13 cellular contexts compared by ENCODE assay signal in genomic region chr18:48954837-48955527, GRCh38. TPM values are rescaled to one million over a fixed set of nuclear protein-coding genes. Genes with fewer than 3 reads are reported as not detected.
DNase-seq lines count a peak whose midpoint lies in the region; ATAC-seq and TF ChIP-seq lines count a peak whose summit lies in the region.
"Had no signal": no experiment of that assay in that cellular context is flagged by ENCODE, and none has a peak within 500 bp of the region (broad histone marks: within the 10 kb centered on the region; RNA-seq: fewer than 3 reads in every experiment).

No MANE protein-coding gene starts in this region.

- no peak overlapping the region for H3K4me2 ChIP-seq in hepatocyte

- H3K27ac Mint-ChIP-seq in CD4-positive, CD25-positive, alpha-beta regulatory T cell = peak overlapping the region in 2 of 3 donors; percentile 13 to 60

- DNase-seq in CD4-positive, CD25-positive, alpha-beta regulatory T cell = no peak
- no peak for DNase-seq in adipocyte (ENCODE audit: low read depth)
- no peak for DNase-seq in hepatocyte (ENCODE audit: low spot score)
- peak in 1 of 2 donors; percentile 59 for DNase-seq in gastrocnemius medialis
- no peak for DNase-seq in NOMO-1 treated with dmso at 0.1 percent for 144 hours (lab: John Stamatoyannopoulos, UW; ENCODE audit: unreplicated experiment)
- no peak for DNase-seq in amniotic stem cell (lab: John Stamatoyannopoulos, UW)
- no peak for DNase-seq in activated CD4-positive, alpha-beta T cell treated with anti-CD3 and anti-CD28 coated beads for 48 hours
- DNase-seq: activated CD8-positive, alpha-beta memory T cell treated with anti-CD3 and anti-CD28 coated beads for 24 hours; BE2C; erythroblast; stimulated activated naive CD4-positive, alpha-beta T cell treated with Interleukin-2 at 50 U/mL for 16 hours had no signal

- H3K9ac ChIP-seq in adipocyte (ENCODE audit: low read length) = peak overlapping the region; percentile 75

- ATAC-seq in CD4-positive, CD25-positive, alpha-beta regulatory T cell (ENCODE audit: low read depth in 2 of 2) = no peak
- ATAC-seq in gastrocnemius medialis = no peak
- no peak for ATAC-seq in GM18861 (IDR thresholded peaks at IDR 0.05; ENCODE audit: unreplicated experiment)

- no peak for TF ChIP-seq POLR2A in gastrocnemius medialis (IDR thresholded peaks at IDR 0.05)

- peaks cover 11 to 37% (median 24%) of the 10 kb centered on the region in 4 donors for H3K4me1 Mint-ChIP-seq in CD4-positive, CD25-positive, alpha-beta regulatory T cell

- no peaks in the 10 kb centered on the region for H3K9me2 ChIP-seq in hepatocyte (replicated peaks; ENCODE audit: insufficient read depth)

- H3K9me3 ChIP-seq in CD4-positive, CD25-positive, alpha-beta regulatory T cell (ENCODE audit: control insufficient read depth in 2 of 2, low read length in 2 of 2) = no peaks in the 10 kb centered on the region
- H3K9me3 ChIP-seq in adipocyte (ENCODE audit: control insufficient read depth, low read length) (no peaks in the 10 kb centered on the region), hepatocyte (ENCODE audit: low read depth) (no peaks in the 10 kb centered on the region), gastrocnemius medialis (no peaks in the 10 kb centered on the region)
- H3K9me3 ChIP-seq: adrenal gland, BE2C had no signal

- H3K27ac ChIP-seq in CD4-positive, CD25-positive, alpha-beta regulatory T cell (ENCODE audit: insufficient read depth, low read length, poor library complexity, severe bottlenecking) = no peak overlapping the region
- H3K27ac ChIP-seq in hepatocyte (peak overlapping the region; percentile 65), gastrocnemius medialis (peak overlapping the region; percentile 82 to 96 (median 86))

- peaks cover 13% of the 10 kb centered on the region for H4K20me1 ChIP-seq in hepatocyte (ENCODE audit: insufficient read depth, poor library complexity, severe bottlenecking)

- H2AFZ ChIP-seq in hepatocyte = no peak overlapping the region

- in situ Hi-C loops in gastrocnemius medialis (cut with MboI; ENCODE audit: low sequenced_read_pairs in 4 of 4) = loop anchor here in 1 of 4 donors (25.0 kb wide), 1 partner anchor 268 kb away; no protein-coding TSS in a partner anchor

- H3K36me3 Mint-ChIP-seq in CD4-positive, CD25-positive, alpha-beta regulatory T cell = no peaks in the 10 kb centered on the region

- WGBS in hepatocyte (ENCODE audit: low lambda C conversion rate, missing lambda C conversion rate) = 86% methylated on average over 15 of the region's 15 CpGs

- H3K4me3 Mint-ChIP-seq in CD4-positive, CD25-positive, alpha-beta regulatory T cell = peak overlapping the region in 1 of 4 donors; percentile 3

- H3K79me2 ChIP-seq in hepatocyte = peaks cover 26% of the 10 kb centered on the region

- no peak overlapping the region for H3K4me3 ChIP-seq in CD4-positive, CD25-positive, alpha-beta regulatory T cell (ENCODE audit: low read depth, low read length)
- H3K4me3 ChIP-seq in adipocyte (ENCODE audit: low read length) = peak overlapping the region; percentile 43
- no peak overlapping the region for H3K4me3 ChIP-seq in hepatocyte
- H3K4me3 ChIP-seq in gastrocnemius medialis = no peak overlapping the region
- H3K4me3 ChIP-seq: adrenal gland had no signal

- no peaks in the 10 kb centered on the region for H3K36me3 ChIP-seq in CD4-positive, CD25-positive, alpha-beta regulatory T cell (ENCODE audit: control insufficient read depth, insufficient read depth, low read length)
- no peaks in the 10 kb centered on the region for H3K36me3 ChIP-seq in adipocyte (ENCODE audit: control insufficient read depth, insufficient read depth, low read length, severe bottlenecking)
- H3K36me3 ChIP-seq in hepatocyte (replicated peaks; ENCODE audit: insufficient read depth, low read depth) = no peaks in the 10 kb centered on the region
- no peaks in the 10 kb centered on the region for H3K36me3 ChIP-seq in gastrocnemius medialis
- H3K36me3 ChIP-seq: adrenal gland, BE2C had no signal

- intact Hi-C loops in gastrocnemius medialis (cut with DNase I; ENCODE audit: low total_unique reads) = loop anchor here (10.0 kb wide), 2 partner anchors 280 to 860 kb away; partner anchors contain the start of gene ACAA2

- TF ChIP-seq CTCF in hepatocyte (IDR thresholded peaks at IDR 0.05; ENCODE audit: poor library complexity) (no peak), gastrocnemius medialis (IDR thresholded peaks at IDR 0.05 in 4 of 5, conservative IDR thresholded peaks at IDR 0.05 in 1 of 5) (no peak)

- H3K4me1 ChIP-seq in CD4-positive, CD25-positive, alpha-beta regulatory T cell (ENCODE audit: control insufficient read depth, insufficient read depth, low read length, poor library complexity, severe bottlenecking) = peaks cover 28% of the 10 kb centered on the region
- H3K4me1 ChIP-seq in adipocyte (ENCODE audit: control insufficient read depth, insufficient read depth, low read length) = peaks cover 55% of the 10 kb centered on the region
- H3K4me1 ChIP-seq in hepatocyte (ENCODE audit: insufficient read depth) = peaks cover 15% of the 10 kb centered on the region
- H3K4me1 ChIP-seq in gastrocnemius medialis = peaks cover 28 to 31% of the 10 kb centered on the region in 2 donors
- H3K4me1 ChIP-seq: BE2C had no signal

- peaks cover 6% of the 10 kb centered on the region for H3K27me3 Mint-ChIP-seq in CD4-positive, CD25-positive, alpha-beta regulatory T cell

- H3K27me3 ChIP-seq in CD4-positive, CD25-positive, alpha-beta regulatory T cell (ENCODE audit: control insufficient read depth, insufficient read depth, low read length) = no peaks in the 10 kb centered on the region
- H3K27me3 ChIP-seq in adipocyte (replicated peaks; ENCODE audit: control insufficient read depth, insufficient read depth, low read length) (no peaks in the 10 kb centered on the region), hepatocyte (no peaks in the 10 kb centered on the region), gastrocnemius medialis (no peaks in the 10 kb centered on the region)
- H3K27me3 ChIP-seq: adrenal gland, BE2C had no signal

- no peaks in the 10 kb centered on the region for H3K9me3 Mint-ChIP-seq in CD4-positive, CD25-positive, alpha-beta regulatory T cell

RNA-seq across cellular contexts. Expression of gene SMAD7, which starts 4.2 kb away (rescaled TPM):
- total RNA-seq in CD4-positive, CD25-positive, alpha-beta regulatory T cell = 64.0 TPM
- polyA plus RNA-seq in CD4-positive, CD25-positive, alpha-beta regulatory T cell = 1 to 10 TPM; 1.7 to 7.2 (median 6.3) TPM
- total RNA-seq in hepatocyte (66.2 and 71.1 TPM in 2 replicates), gastrocnemius medialis (10 to 100 TPM in 3 of 4 donors, 1 to 10 TPM in 1; 9.1 to 13.4 (median 10.8) TPM)
- 61.5 and 65.4 TPM in 2 replicates for polyA plus RNA-seq in hepatocyte
